ENCODE assay signal across 7 cellular contexts in the genomic region with DNA sequence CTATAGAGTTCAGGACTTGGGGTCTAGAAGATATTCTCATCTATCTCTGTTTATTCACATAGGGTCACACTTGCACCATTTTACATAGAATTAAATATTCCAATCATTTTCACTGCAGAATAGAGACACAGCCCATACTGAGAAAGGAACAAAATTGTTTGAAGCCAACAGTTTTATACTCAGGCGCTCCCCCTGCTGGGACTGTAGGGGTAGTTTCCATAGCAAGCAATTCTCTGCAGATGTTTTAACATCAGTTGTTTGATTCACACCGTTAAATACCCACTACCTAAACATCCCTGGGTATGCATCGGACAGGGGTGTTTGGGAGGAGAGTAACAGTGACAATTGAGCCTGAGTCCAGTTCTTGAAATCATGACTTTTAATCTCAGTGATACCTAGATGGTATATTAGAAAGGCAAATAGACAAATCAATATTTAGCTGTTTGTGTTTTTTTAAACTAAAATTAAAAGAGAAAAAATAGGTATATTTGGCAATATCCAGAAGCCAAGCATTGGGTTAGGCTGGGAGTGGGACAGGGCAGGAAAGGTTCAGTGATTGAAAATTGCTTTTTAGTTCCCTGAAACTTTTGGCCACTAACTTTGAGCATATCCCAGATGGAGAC.
DNase-seq lines count a peak whose midpoint lies in the region; ATAC-seq lines count a peak whose summit lies in the region.

No MANE protein-coding gene starts in this region.

- DNase-seq in ELF-1 (ENCODE audit: low read depth, low spot score) (peak; percentile 15), SW480 (ENCODE audit: low spot score) (peak; percentile 25), midbrain (lab: John Stamatoyannopoulos, UW) (peak; percentile 18)
- DNase-seq in central memory CD4-positive, alpha-beta T cell, result peak; percentile 11

- ATAC-seq in HG02885 (IDR thresholded peaks at IDR 0.05; ENCODE audit: poor library complexity, unreplicated experiment), result peak; percentile 68
- ATAC-seq in GM21360 (IDR thresholded peaks at IDR 0.05; ENCODE audit: unreplicated experiment), result no peak
- no peak for ATAC-seq in HG03521 (IDR thresholded peaks at IDR 0.05; ENCODE audit: unreplicated experiment)
